ENCODE assay signal across 15 cellular contexts in the genomic region with DNA sequence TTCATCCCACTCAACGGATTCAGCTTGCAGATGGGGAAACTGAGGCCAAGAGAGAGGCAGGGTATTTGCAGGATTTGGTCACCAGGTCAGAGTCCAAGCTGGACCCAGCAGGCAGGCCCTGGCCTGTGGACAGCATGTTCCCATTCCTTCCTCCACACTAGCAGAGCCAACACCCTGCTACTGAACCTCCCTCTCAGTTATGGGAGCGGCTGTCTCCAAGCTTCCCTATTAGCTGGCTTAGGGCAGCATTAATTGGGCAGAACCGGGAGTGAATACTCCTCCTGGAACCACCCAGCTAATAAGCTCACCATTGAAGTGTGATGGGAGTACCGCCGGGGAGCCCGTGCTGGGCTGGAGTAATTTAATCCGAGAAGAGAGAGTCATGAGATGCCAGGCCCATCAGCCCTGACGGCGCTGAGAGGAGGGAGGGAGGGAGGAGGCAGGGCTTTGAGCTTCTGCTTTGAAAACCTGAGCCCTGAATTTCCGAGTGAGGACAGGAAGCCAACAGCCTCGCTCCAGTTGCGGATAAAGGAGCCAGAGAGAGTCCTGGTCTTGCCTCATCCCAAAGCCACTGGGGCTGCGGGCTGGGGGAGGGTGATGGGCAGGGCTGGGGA. TPM values are rescaled to one million over a fixed set of nuclear protein-coding genes. Genes with fewer than 3 reads are reported as not detected.
A peak's percentile ranks its signal among the peaks of the same experiment; 100 is the strongest.
DNase-seq lines count a peak whose midpoint lies in the region; ATAC-seq and TF ChIP-seq lines count a peak whose summit lies in the region.
"Had no signal": no experiment of that assay in that cellular context is flagged by ENCODE, and none has a peak within 500 bp of the region (broad histone marks: within the 10 kb centered on the region; RNA-seq: fewer than 3 reads in every experiment).

No MANE protein-coding gene starts in this region.

- 25% methylated on average over 13 of the region's 13 CpGs for WGBS in right cardiac atrium

- no peaks in the 10 kb centered on the region for H3K27me3 ChIP-seq in right cardiac atrium (ENCODE audit: control insufficient read depth, insufficient read depth)

- POLR2A ChIA-PET in HEK293 (lab: Yijun Ruan, JAX): interaction anchor here (0.7 kb wide), 1 partner anchor 9 kb away, joined by 3 read pairs; no protein-coding TSS in a partner anchor
- POLR2A ChIA-PET in activated CD4-positive, alpha-beta T cell treated with anti-CD3 and anti-CD28 coated beads for 36 hours (lab: Charles Lee): no interaction called here
- POLR2A ChIA-PET in activated CD8-positive, alpha-beta T cell treated with anti-CD3 and anti-CD28 coated beads, Interleukin-2, amount 10 ng/mL, durations not matched to agents 7 days and 5 days (lab: Charles Lee): no interaction called here

- intact Hi-C loops in right cardiac atrium (cut with DNase I): no loop called here
- intact Hi-C loops in activated CD4-positive, alpha-beta T cell treated with anti-CD3 and anti-CD28 coated beads for 36 hours (cut with DNase I, micrococcal nuclease): no loop called here
- intact Hi-C loops in activated CD4-positive, alpha-beta T cell treated with anti-CD3 and anti-CD28 coated beads, Interleukin-2, amount 10 ng/mL, durations not matched to agents 24 days and 14 days (cut with micrococcal nuclease): no loop called here

- H3K4me1 Mint-ChIP-seq in activated CD4-positive, alpha-beta T cell treated with anti-CD3 and anti-CD28 coated beads for 36 hours: no peaks in the 10 kb centered on the region
- H3K4me1 Mint-ChIP-seq in activated CD4-positive, alpha-beta T cell treated with anti-CD3 and anti-CD28 coated beads, Interleukin-2, amount 10 ng/mL, durations not matched to agents 24 days and 14 days: no peaks in the 10 kb centered on the region
- H3K4me1 Mint-ChIP-seq in activated CD8-positive, alpha-beta T cell treated with anti-CD3 and anti-CD28 coated beads, Interleukin-2, amount 10 ng/mL, durations not matched to agents 7 days and 5 days (ENCODE audit: low read depth): no peaks in the 10 kb centered on the region
- H3K4me1 Mint-ChIP-seq: activated naive CD8-positive, alpha-beta T cell treated with anti-CD3 and anti-CD28 coated beads, Interleukin-2, amount 10 ng/mL, durations not matched to agents 7 days and 5 days; CD14-positive monocyte had no signal

- TF ChIP-seq CTCF in HEK293 (tag by site-specific recombination; IDR thresholded peaks at IDR 0.05) (no peak), retinal pigment epithelial cell (conservative IDR thresholded peaks at IDR 0.05; ENCODE audit: low read depth, low read length) (no peak)

- H3K4me3 Mint-ChIP-seq in activated CD4-positive, alpha-beta T cell treated with anti-CD3 and anti-CD28 coated beads for 36 hours: no peak overlapping the region
- H3K4me3 Mint-ChIP-seq in activated CD4-positive, alpha-beta T cell treated with anti-CD3 and anti-CD28 coated beads, Interleukin-2, amount 10 ng/mL, durations not matched to agents 24 days and 14 days: no peak overlapping the region
- H3K4me3 Mint-ChIP-seq in activated CD8-positive, alpha-beta T cell treated with anti-CD3 and anti-CD28 coated beads, Interleukin-2, amount 10 ng/mL, durations not matched to agents 7 days and 5 days: no peak overlapping the region
- H3K4me3 Mint-ChIP-seq: activated naive CD8-positive, alpha-beta T cell treated with anti-CD3 and anti-CD28 coated beads, Interleukin-2, amount 10 ng/mL, durations not matched to agents 7 days and 5 days; CD14-positive monocyte had no signal

- DNase-seq in NCI-H69 (lab: John Stamatoyannopoulos, UW): peak; percentile 42
- DNase-seq in right cardiac atrium: peak in 1 of 3 donors; percentile 58
- DNase-seq in retinal pigment epithelial cell (ENCODE audit: low read depth): peak; percentile 37
- DNase-seq in activated CD4-positive, alpha-beta T cell treated with anti-CD3 and anti-CD28 coated beads for 36 hours: no peak
- DNase-seq in activated CD4-positive, alpha-beta T cell treated with anti-CD3 and anti-CD28 coated beads, Interleukin-2, amount 10 ng/mL, durations not matched to agents 24 days and 14 days: no peak
- no peak for DNase-seq in erythroblast (lab: John Stamatoyannopoulos, UW)
- DNase-seq in activated CD8-positive, alpha-beta T cell treated with anti-CD3 and anti-CD28 coated beads, Interleukin-2, amount 10 ng/mL, durations not matched to agents 7 days and 5 days: no peak
- DNase-seq: activated naive CD8-positive, alpha-beta T cell treated with anti-CD3 and anti-CD28 coated beads, Interleukin-2, amount 10 ng/mL, durations not matched to agents 7 days and 5 days; GDM1; Karpas-422; NCI-H187; stimulated activated naive CD8-positive, alpha-beta T cell treated with anti-CD3 and anti-CD28 coated beads, Interleukin-15, Interleukin-2, amounts not matched to agents 100 U/mL and 50 U/mL, for 24 hours had no signal

- H3K27me3 Mint-ChIP-seq in activated CD4-positive, alpha-beta T cell treated with anti-CD3 and anti-CD28 coated beads for 36 hours: peaks cover 2% of the 10 kb centered on the region
- H3K27me3 Mint-ChIP-seq in activated CD4-positive, alpha-beta T cell treated with anti-CD3 and anti-CD28 coated beads, Interleukin-2, amount 10 ng/mL, durations not matched to agents 24 days and 14 days: peaks cover 2% of the 10 kb centered on the region
- no peaks in the 10 kb centered on the region for H3K27me3 Mint-ChIP-seq in activated CD8-positive, alpha-beta T cell treated with anti-CD3 and anti-CD28 coated beads, Interleukin-2, amount 10 ng/mL, durations not matched to agents 7 days and 5 days (ENCODE audit: low read depth)

- H3K9me3 Mint-ChIP-seq in activated CD4-positive, alpha-beta T cell treated with anti-CD3 and anti-CD28 coated beads for 36 hours (ENCODE audit: low read depth): peaks cover 12% of the 10 kb centered on the region
- H3K9me3 Mint-ChIP-seq in activated CD4-positive, alpha-beta T cell treated with anti-CD3 and anti-CD28 coated beads, Interleukin-2, amount 10 ng/mL, durations not matched to agents 24 days and 14 days: peaks cover 12% of the 10 kb centered on the region
- H3K9me3 Mint-ChIP-seq in activated CD8-positive, alpha-beta T cell treated with anti-CD3 and anti-CD28 coated beads, Interleukin-2, amount 10 ng/mL, durations not matched to agents 7 days and 5 days (ENCODE audit: insufficient read depth): peaks cover 8% of the 10 kb centered on the region

- H3K36me3 Mint-ChIP-seq in activated CD4-positive, alpha-beta T cell treated with anti-CD3 and anti-CD28 coated beads for 36 hours (ENCODE audit: low read depth): peaks cover 1% of the 10 kb centered on the region
- no peaks in the 10 kb centered on the region for H3K36me3 Mint-ChIP-seq in activated CD4-positive, alpha-beta T cell treated with anti-CD3 and anti-CD28 coated beads, Interleukin-2, amount 10 ng/mL, durations not matched to agents 24 days and 14 days (ENCODE audit: low read depth)
- no peaks in the 10 kb centered on the region for H3K36me3 Mint-ChIP-seq in activated CD8-positive, alpha-beta T cell treated with anti-CD3 and anti-CD28 coated beads, Interleukin-2, amount 10 ng/mL, durations not matched to agents 7 days and 5 days (ENCODE audit: low read depth)
- H3K36me3 Mint-ChIP-seq: CD14-positive monocyte had no signal

- ATAC-seq in right cardiac atrium: peak; percentile 25 to 50
- ATAC-seq in activated CD4-positive, alpha-beta T cell treated with anti-CD3 and anti-CD28 coated beads for 36 hours: no peak
- ATAC-seq in activated CD8-positive, alpha-beta T cell treated with anti-CD3 and anti-CD28 coated beads, Interleukin-2, amount 10 ng/mL, durations not matched to agents 7 days and 5 days: no peak
- ATAC-seq: stimulated activated naive CD8-positive, alpha-beta T cell treated with anti-CD3 and anti-CD28 coated beads, Interleukin-15, Interleukin-2, amounts not matched to agents 100 U/mL and 50 U/mL, for 24 hours had no signal

- CTCF ChIA-PET in HEK293 (lab: Yijun Ruan, JAX): no interaction called here
- CTCF ChIA-PET in activated CD4-positive, alpha-beta T cell treated with anti-CD3 and anti-CD28 coated beads for 36 hours (lab: Charles Lee): no interaction called here
- CTCF ChIA-PET in activated CD8-positive, alpha-beta T cell treated with anti-CD3 and anti-CD28 coated beads, Interleukin-2, amount 10 ng/mL, durations not matched to agents 7 days and 5 days (lab: Charles Lee): no interaction called here

- no peak overlapping the region for H3K27ac Mint-ChIP-seq in activated CD4-positive, alpha-beta T cell treated with anti-CD3 and anti-CD28 coated beads for 36 hours
- H3K27ac Mint-ChIP-seq in activated CD4-positive, alpha-beta T cell treated with anti-CD3 and anti-CD28 coated beads, Interleukin-2, amount 10 ng/mL, durations not matched to agents 24 days and 14 days: no peak overlapping the region
- no peak overlapping the region for H3K27ac Mint-ChIP-seq in activated CD8-positive, alpha-beta T cell treated with anti-CD3 and anti-CD28 coated beads, Interleukin-2, amount 10 ng/mL, durations not matched to agents 7 days and 5 days
- H3K27ac Mint-ChIP-seq: activated naive CD8-positive, alpha-beta T cell treated with anti-CD3 and anti-CD28 coated beads, Interleukin-2, amount 10 ng/mL, durations not matched to agents 7 days and 5 days had no signal

- H3K4me3 ChIP-seq in HEK293 (ENCODE audit: low read depth, low read length) (no peak overlapping the region), right cardiac atrium (ENCODE audit: low read length) (no peak overlapping the region), retinal pigment epithelial cell (ENCODE audit: low read length) (no peak overlapping the region)
- H3K4me3 ChIP-seq: esophagus muscularis mucosa had no signal

- TF ChIP-seq POLR2A in erythroblast (IDR thresholded peaks at IDR 0.05; ENCODE audit: low read length): no peak

- H3K36me3 ChIP-seq in HEK293 (ENCODE audit: control insufficient read depth in 2 of 2, insufficient read depth in 1 of 2, low read length in 2 of 2): no peaks in the 10 kb centered on the region
- H3K36me3 ChIP-seq: esophagus muscularis mucosa had no signal

- H3K27ac ChIP-seq in HEK293 (ENCODE audit: extremely low read depth, low read depth, low read length): no peak overlapping the region
- H3K27ac ChIP-seq in right cardiac atrium (ENCODE audit: low read length): no peak overlapping the region
- H3K27ac ChIP-seq: esophagus muscularis mucosa had no signal

- no peaks in the 10 kb centered on the region for H3K4me1 ChIP-seq in HEK293 (ENCODE audit: control insufficient read depth, insufficient read depth, low read length)
- H3K4me1 ChIP-seq in right cardiac atrium (ENCODE audit: control insufficient read depth, insufficient read depth, low read length): no peaks in the 10 kb centered on the region
- H3K4me1 ChIP-seq: esophagus muscularis mucosa had no signal

- H3K9me3 ChIP-seq in HEK293 (ENCODE audit: control insufficient read depth, insufficient read depth, low read depth, low read length): no peaks in the 10 kb centered on the region
- H3K9me3 ChIP-seq in right cardiac atrium (ENCODE audit: control insufficient read depth, low read length): peaks cover 6% of the 10 kb centered on the region

RNA-seq across cellular contexts. Expression of a gene that starts 31.9 kb away (rescaled TPM):
- total RNA-seq in right cardiac atrium: 10 to 100 TPM; 11.8 to 13.7 (median 13.0) TPM
- polyA plus RNA-seq in right cardiac atrium: 9.1 TPM
- total RNA-seq in activated CD4-positive, alpha-beta T cell treated with anti-CD3 and anti-CD28 coated beads for 36 hours: under 1 TPM; 0.05 to 0.09 TPM
- total RNA-seq in activated CD4-positive, alpha-beta T cell treated with anti-CD3 and anti-CD28 coated beads, Interleukin-2, amount 10 ng/mL, durations not matched to agents 24 days and 14 days: not detected in 2 replicates
- not detected for total RNA-seq in activated CD8-positive, alpha-beta T cell treated with anti-CD3 and anti-CD28 coated beads, Interleukin-2, amount 10 ng/mL, durations not matched to agents 7 days and 5 days
- total RNA-seq: activated naive CD8-positive, alpha-beta T cell treated with anti-CD3 and anti-CD28 coated beads, Interleukin-2, amount 10 ng/mL, durations not matched to agents 7 days and 5 days had no signal
- polyA plus RNA-seq: CD14-positive monocyte had no signal

Comparison
In these comparisons a context has a peak if more than half of its experiments do, and no peak if none do; other contexts are left out.
1. DNase-seq: peak in NCI-H69 (single experiment) and retinal pigment epithelial cell (single experiment); none in activated CD4-positive, alpha-beta T cell treated with anti-CD3 and anti-CD28 coated beads for 36 hours (single experiment), activated CD4-positive, alpha-beta T cell treated with anti-CD3 and anti-CD28 coated beads, Interleukin-2, amount 10 ng/mL, durations not matched to agents 24 days and 14 days (single experiment), erythroblast (0 of 2) and activated CD8-positive, alpha-beta T cell treated with anti-CD3 and anti-CD28 coated beads, Interleukin-2, amount 10 ng/mL, durations not matched to agents 7 days and 5 days (single experiment).
2. ATAC-seq: peak in right cardiac atrium (2 of 2); none in activated CD4-positive, alpha-beta T cell treated with anti-CD3 and anti-CD28 coated beads for 36 hours (single experiment) and activated CD8-positive, alpha-beta T cell treated with anti-CD3 and anti-CD28 coated beads, Interleukin-2, amount 10 ng/mL, durations not matched to agents 7 days and 5 days (single experiment).
3. RNA of a gene that starts 31.9 kb away (total RNA-seq): 11.8 to 13.7 TPM in right cardiac atrium; 0.05 to 0.09 TPM in activated CD4-positive, alpha-beta T cell treated with anti-CD3 and anti-CD28 coated beads for 36 hours, not detected in activated CD8-positive, alpha-beta T cell treated with anti-CD3 and anti-CD28 coated beads, Interleukin-2, amount 10 ng/mL, durations not matched to agents 7 days and 5 days and not detected in activated CD4-positive, alpha-beta T cell treated with anti-CD3 and anti-CD28 coated beads, Interleukin-2, amount 10 ng/mL, durations not matched to agents 24 days and 14 days; every median in the first group is over 10 times any median in the second.